Comparison of ENCODE assay signal across 1 cellular context in the genomic region with DNA sequence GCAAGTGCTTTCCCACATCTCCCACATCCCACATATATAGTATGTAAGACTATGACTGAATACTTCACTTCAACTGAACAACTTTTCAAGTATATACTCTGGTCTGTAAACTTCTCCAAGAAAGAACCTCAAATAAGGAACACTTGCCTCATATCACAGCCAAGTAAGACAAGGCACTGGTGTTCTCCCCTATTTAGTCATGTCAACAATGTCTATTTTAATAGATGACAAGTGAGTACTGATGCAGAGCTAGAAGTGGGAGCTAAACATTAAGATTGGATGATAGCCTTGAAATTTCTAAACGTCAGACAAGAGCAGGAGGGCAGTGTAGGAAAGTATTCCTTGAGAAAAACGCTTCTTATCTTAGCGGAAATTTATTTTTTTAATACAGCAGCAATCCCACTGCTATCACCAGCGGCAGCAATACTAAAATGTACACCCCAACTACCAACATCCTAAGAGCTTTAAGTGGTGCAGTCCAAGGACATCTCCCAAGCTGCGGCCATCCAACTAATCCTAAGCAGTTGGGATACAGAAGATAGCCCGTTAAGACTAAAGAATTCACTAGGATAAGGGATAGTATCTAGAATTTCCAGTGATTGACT.
TF ChIP-seq lines count a peak whose summit lies in the region.

No MANE protein-coding gene starts in this region.

TF ChIP-seq in GM23338, 12 proteins besides CTCF, POLR2A, EP300 and RAD21:
- TF ChIP-seq, protein P1, sequence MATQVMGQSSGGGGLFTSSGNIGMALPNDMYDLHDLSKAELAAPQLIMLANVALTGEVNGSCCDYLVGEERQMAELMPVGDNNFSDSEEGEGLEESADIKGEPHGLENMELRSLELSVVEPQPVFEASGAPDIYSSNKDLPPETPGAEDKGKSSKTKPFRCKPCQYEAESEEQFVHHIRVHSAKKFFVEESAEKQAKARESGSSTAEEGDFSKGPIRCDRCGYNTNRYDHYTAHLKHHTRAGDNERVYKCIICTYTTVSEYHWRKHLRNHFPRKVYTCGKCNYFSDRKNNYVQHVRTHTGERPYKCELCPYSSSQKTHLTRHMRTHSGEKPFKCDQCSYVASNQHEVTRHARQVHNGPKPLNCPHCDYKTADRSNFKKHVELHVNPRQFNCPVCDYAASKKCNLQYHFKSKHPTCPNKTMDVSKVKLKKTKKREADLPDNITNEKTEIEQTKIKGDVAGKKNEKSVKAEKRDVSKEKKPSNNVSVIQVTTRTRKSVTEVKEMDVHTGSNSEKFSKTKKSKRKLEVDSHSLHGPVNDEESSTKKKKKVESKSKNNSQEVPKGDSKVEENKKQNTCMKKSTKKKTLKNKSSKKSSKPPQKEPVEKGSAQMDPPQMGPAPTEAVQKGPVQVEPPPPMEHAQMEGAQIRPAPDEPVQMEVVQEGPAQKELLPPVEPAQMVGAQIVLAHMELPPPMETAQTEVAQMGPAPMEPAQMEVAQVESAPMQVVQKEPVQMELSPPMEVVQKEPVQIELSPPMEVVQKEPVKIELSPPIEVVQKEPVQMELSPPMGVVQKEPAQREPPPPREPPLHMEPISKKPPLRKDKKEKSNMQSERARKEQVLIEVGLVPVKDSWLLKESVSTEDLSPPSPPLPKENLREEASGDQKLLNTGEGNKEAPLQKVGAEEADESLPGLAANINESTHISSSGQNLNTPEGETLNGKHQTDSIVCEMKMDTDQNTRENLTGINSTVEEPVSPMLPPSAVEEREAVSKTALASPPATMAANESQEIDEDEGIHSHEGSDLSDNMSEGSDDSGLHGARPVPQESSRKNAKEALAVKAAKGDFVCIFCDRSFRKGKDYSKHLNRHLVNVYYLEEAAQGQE (IDR thresholded peaks at IDR 0.05; ENCODE audit: unreplicated experiment) = no peak
- TF ChIP-seq STAT1 (IDR thresholded peaks at IDR 0.05; ENCODE audit: unreplicated experiment) = no peak
- TF ChIP-seq POLR2AphosphoS5 (IDR thresholded peaks at IDR 0.05; ENCODE audit: low read depth) = no peak
- TF ChIP-seq NANOG (IDR thresholded peaks at IDR 0.05; ENCODE audit: borderline replicate concordance) = no peak
- TF ChIP-seq, protein P2, sequence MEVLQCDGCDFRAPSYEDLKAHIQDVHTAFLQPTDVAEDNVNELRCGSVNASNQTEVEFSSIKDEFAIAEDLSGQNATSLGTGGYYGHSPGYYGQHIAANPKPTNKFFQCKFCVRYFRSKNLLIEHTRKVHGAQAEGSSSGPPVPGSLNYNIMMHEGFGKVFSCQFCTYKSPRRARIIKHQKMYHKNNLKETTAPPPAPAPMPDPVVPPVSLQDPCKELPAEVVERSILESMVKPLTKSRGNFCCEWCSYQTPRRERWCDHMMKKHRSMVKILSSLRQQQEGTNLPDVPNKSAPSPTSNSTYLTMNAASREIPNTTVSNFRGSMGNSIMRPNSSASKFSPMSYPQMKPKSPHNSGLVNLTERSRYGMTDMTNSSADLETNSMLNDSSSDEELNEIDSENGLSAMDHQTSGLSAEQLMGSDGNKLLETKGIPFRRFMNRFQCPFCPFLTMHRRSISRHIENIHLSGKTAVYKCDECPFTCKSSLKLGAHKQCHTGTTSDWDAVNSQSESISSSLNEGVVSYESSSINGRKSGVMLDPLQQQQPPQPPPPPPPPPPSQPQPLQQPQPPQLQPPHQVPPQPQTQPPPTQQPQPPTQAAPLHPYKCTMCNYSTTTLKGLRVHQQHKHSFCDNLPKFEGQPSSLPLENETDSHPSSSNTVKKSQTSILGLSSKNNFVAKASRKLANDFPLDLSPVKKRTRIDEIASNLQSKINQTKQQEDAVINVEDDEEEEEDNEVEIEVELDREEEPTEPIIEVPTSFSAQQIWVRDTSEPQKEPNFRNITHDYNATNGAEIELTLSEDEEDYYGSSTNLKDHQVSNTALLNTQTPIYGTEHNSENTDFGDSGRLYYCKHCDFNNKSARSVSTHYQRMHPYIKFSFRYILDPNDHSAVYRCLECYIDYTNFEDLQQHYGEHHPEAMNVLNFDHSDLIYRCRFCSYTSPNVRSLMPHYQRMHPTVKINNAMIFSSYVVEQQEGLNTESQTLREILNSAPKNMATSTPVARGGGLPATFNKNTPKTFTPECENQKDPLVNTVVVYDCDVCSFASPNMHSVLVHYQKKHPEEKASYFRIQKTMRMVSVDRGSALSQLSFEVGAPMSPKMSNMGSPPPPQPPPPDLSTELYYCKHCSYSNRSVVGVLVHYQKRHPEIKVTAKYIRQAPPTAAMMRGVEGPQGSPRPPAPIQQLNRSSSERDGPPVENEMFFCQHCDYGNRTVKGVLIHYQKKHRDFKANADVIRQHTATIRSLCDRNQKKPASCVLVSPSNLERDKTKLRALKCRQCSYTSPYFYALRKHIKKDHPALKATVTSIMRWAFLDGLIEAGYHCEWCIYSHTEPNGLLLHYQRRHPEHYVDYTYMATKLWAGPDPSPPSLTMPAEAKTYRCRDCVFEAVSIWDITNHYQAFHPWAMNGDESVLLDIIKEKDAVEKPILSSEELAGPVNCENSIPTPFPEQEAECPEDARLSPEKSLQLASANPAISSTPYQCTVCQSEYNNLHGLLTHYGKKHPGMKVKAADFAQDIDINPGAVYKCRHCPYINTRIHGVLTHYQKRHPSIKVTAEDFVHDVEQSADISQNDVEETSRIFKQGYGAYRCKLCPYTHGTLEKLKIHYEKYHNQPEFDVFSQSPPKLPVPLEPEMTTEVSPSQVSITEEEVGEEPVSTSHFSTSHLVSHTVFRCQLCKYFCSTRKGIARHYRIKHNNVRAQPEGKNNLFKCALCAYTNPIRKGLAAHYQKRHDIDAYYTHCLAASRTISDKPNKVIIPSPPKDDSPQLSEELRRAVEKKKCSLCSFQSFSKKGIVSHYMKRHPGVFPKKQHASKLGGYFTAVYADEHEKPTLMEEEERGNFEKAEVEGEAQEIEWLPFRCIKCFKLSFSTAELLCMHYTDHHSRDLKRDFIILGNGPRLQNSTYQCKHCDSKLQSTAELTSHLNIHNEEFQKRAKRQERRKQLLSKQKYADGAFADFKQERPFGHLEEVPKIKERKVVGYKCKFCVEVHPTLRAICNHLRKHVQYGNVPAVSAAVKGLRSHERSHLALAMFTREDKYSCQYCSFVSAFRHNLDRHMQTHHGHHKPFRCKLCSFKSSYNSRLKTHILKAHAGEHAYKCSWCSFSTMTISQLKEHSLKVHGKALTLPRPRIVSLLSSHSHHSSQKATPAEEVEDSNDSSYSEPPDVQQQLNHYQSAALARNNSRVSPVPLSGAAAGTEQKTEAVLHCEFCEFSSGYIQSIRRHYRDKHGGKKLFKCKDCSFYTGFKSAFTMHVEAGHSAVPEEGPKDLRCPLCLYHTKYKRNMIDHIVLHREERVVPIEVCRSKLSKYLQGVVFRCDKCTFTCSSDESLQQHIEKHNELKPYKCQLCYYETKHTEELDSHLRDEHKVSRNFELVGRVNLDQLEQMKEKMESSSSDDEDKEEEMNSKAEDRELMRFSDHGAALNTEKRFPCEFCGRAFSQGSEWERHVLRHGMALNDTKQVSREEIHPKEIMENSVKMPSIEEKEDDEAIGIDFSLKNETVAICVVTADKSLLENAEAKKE (CRISPR knock-in tag; IDR thresholded peaks at IDR 0.05) = no peak
- no peak for TF ChIP-seq CREB1 (CRISPR knock-in tag; IDR thresholded peaks at IDR 0.05; ENCODE audit: low read depth)
- no peak for TF ChIP-seq EZH2 (IDR thresholded peaks at IDR 0.05; ENCODE audit: low read depth, unreplicated experiment)
- TF ChIP-seq JUNB (IDR thresholded peaks at IDR 0.05; ENCODE audit: unreplicated experiment) = no peak
- TF ChIP-seq ZNF331 (CRISPR knock-in tag; IDR thresholded peaks at IDR 0.05; ENCODE audit: low read depth) = no peak
- TF ChIP-seq, protein P3, sequence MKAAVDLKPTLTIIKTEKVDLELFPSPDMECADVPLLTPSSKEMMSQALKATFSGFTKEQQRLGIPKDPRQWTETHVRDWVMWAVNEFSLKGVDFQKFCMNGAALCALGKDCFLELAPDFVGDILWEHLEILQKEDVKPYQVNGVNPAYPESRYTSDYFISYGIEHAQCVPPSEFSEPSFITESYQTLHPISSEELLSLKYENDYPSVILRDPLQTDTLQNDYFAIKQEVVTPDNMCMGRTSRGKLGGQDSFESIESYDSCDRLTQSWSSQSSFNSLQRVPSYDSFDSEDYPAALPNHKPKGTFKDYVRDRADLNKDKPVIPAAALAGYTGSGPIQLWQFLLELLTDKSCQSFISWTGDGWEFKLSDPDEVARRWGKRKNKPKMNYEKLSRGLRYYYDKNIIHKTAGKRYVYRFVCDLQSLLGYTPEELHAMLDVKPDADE (IDR thresholded peaks at IDR 0.05) = no peak
- TF ChIP-seq ZNF114 (CRISPR knock-in tag; IDR thresholded peaks at IDR 0.05) = no peak
- no peak for TF ChIP-seq EZH2phosphoT487 (IDR thresholded peaks at IDR 0.05; ENCODE audit: unreplicated experiment)
